In genomic region chr6:33410050-33410710, GRCh38 we compare ENCODE assay signal across 8 cellular contexts. TPM values are rescaled to one million over a fixed set of nuclear protein-coding genes. Genes with fewer than 3 reads are reported as not detected.
DNase-seq lines count a peak whose midpoint lies in the region; ATAC-seq and TF ChIP-seq lines count a peak whose summit lies in the region.

No MANE protein-coding gene starts in this region.

- no peaks in the 10 kb centered on the region for H3K27me3 Mint-ChIP-seq in mesothelial cell of epicardium (ENCODE audit: low read depth)

- no peak for TF ChIP-seq CTCF in mesothelial cell of epicardium (IDR thresholded peaks at IDR 0.05; ENCODE audit: unreplicated experiment)

- peak overlapping the region; percentile 85 for H3K9ac ChIP-seq in HUES6 (ENCODE audit: low read length)
- H3K9ac ChIP-seq in NT2/D1 (ENCODE audit: insufficient read length, low read depth), result peak overlapping the region; percentile 56
- H3K9ac ChIP-seq in endocrine pancreas (ENCODE audit: control insufficient read depth, insufficient read depth, low read length), result peak overlapping the region; percentile 34

- H3K4me1 ChIP-seq in HUES6 (ENCODE audit: control insufficient read depth, insufficient read depth, low read length) (peaks cover 3% of the 10 kb centered on the region; the same call in 1 of the 2 replicates), NT2/D1 (ENCODE audit: insufficient read depth, insufficient read length) (no peaks in the 10 kb centered on the region), endocrine pancreas (ENCODE audit: control insufficient read depth, insufficient read depth, low read length) (no peaks in the 10 kb centered on the region)

- peak overlapping the region; percentile 98 for H3K27ac Mint-ChIP-seq in mesothelial cell of epicardium

- H3K27me3 ChIP-seq in HUES6 (ENCODE audit: control insufficient read depth, insufficient read depth, low read length) (no peaks in the 10 kb centered on the region), NT2/D1 (ENCODE audit: insufficient read depth, insufficient read length) (no peaks in the 10 kb centered on the region), endocrine pancreas (ENCODE audit: control insufficient read depth, insufficient read depth, low read length) (no peaks in the 10 kb centered on the region)

- H3K4me3 ChIP-seq in HUES6 (ENCODE audit: low read depth, low read length) (peak overlapping the region; percentile 83), NT2/D1 (ENCODE audit: insufficient read length, low read depth) (peak overlapping the region; percentile 37), endocrine pancreas (ENCODE audit: control insufficient read depth, insufficient read depth, low read length) (no peak overlapping the region)

- H3K36me3 ChIP-seq in HUES6 (ENCODE audit: control insufficient read depth, insufficient read depth, low read length) (peaks cover 62% of the 10 kb centered on the region), NT2/D1 (ENCODE audit: insufficient read depth, insufficient read length, low read length) (peaks cover 62% of the 10 kb centered on the region), endocrine pancreas (ENCODE audit: control insufficient read depth, insufficient read depth, low read length) (no peaks in the 10 kb centered on the region)

- peaks cover 13% of the 10 kb centered on the region for H3K4me1 Mint-ChIP-seq in mesothelial cell of epicardium

- H3K9me3 Mint-ChIP-seq in mesothelial cell of epicardium, result no peaks in the 10 kb centered on the region

- peaks cover 2% of the 10 kb centered on the region for H3K36me3 Mint-ChIP-seq in mesothelial cell of epicardium

- H3K9me3 ChIP-seq in HUES6 (ENCODE audit: control insufficient read depth, insufficient read depth, low read depth, low read length) (no peaks in the 10 kb centered on the region), NT2/D1 (ENCODE audit: insufficient read depth, low read length) (no peaks in the 10 kb centered on the region), endocrine pancreas (ENCODE audit: control insufficient read depth, low read length) (no peaks in the 10 kb centered on the region)

- DNase-seq in D341Med (ENCODE audit: low spot score), result peak; percentile 98
- peak; percentile 90 for DNase-seq in NT2/D1 (ENCODE audit: low read depth, low spot score)
- DNase-seq in activated CD8-positive, alpha-beta memory T cell treated with anti-CD3 and anti-CD28 coated beads, Interleukin-2, amount 50 U/mL, for 24 hours (ENCODE audit: extremely low read depth), result peak; percentile 89
- peak; percentile 96 to 97 for DNase-seq in mesothelial cell of epicardium (ENCODE audit: low spot score in 2 of 2, unreplicated experiment in 2 of 2)
- peak; percentile 95 for DNase-seq in stimulated activated CD8-positive, alpha-beta memory T cell treated with anti-CD3 and anti-CD28 coated beads, Interleukin-15, amount 100 ng/mL, for 24 hours (ENCODE audit: low read depth)

- H3K4me3 Mint-ChIP-seq in mesothelial cell of epicardium, result peak overlapping the region; percentile 86

- H3K27ac ChIP-seq in HUES6 (ENCODE audit: low read depth, low read length), result no peak overlapping the region

- peak; percentile 66 for ATAC-seq in GM21447 (IDR thresholded peaks at IDR 0.05; ENCODE audit: unreplicated experiment)

RNA-seq across cellular contexts. Expression of gene PHF1, which starts 0.6 kb away (rescaled TPM):
- total RNA-seq in mesothelial cell of epicardium, result 61.0 to 63.6 TPM (median 63.0 TPM) in 3 replicates

RNA-seq across cellular contexts. Expression of gene CUTA, which starts 7.7 kb away (rescaled TPM):
- total RNA-seq in mesothelial cell of epicardium, result 238 to 239 TPM (median 239 TPM) in 3 replicates

RNA-seq across cellular contexts. Expression of gene SYNGAP1, which starts 9.7 kb away (rescaled TPM):
- total RNA-seq in mesothelial cell of epicardium, result 57.7 to 66.1 TPM (median 65.1 TPM) in 3 replicates

RNA-seq across cellular contexts. Expression of gene KIFC1, which starts 18.6 kb away (rescaled TPM):
- total RNA-seq in mesothelial cell of epicardium, result 30.1 to 31.3 TPM (median 30.3 TPM) in 3 replicates

RNA-seq across cellular contexts. Expression of gene ZBTB9, which starts 44.2 kb away (rescaled TPM):
- total RNA-seq in mesothelial cell of epicardium, result 9.6 to 10.2 TPM (median 10.0 TPM) in 3 replicates

Comparison
In these comparisons a context has a peak if more than half of its experiments do, and no peak if none do; other contexts are left out.
1. H3K9ac ChIP-seq: peak in every context shown above with its lines; median percentile 85 in HUES6; 56 in NT2/D1; 34 in endocrine pancreas.